ENCODE assay signal across 18 cellular contexts in genomic region chr20:40578961-40579360, GRCh38.
A peak's percentile ranks its signal among the peaks of the same experiment; 100 is the strongest.
DNase-seq lines count a peak whose midpoint lies in the region.
"Had no signal": no experiment of that assay in that cellular context is flagged by ENCODE, and none has a peak within 500 bp of the region (broad histone marks: within the 10 kb centered on the region; RNA-seq: fewer than 3 reads in every experiment).

No MANE protein-coding gene starts in this region.

- peak; percentile 80 for DNase-seq in DMS 273 (lab: John Stamatoyannopoulos, UW; ENCODE audit: unreplicated experiment)
- DNase-seq in M059J (ENCODE audit: low read depth): peak; percentile 26
- peak; percentile 2 for DNase-seq in NCI-H2171 (lab: John Stamatoyannopoulos, UW)
- peak; percentile 57 for DNase-seq in RPMI7951 (ENCODE audit: low read depth)
- no peak for DNase-seq in activated T-cell treated with anti-CD3 and anti-CD28 coated beads, Interleukin-2, amount 50 U/mL, for 48 hours
- no peak for DNase-seq in effector memory CD4-positive, alpha-beta T cell
- no peak for DNase-seq in SHP77 (lab: John Stamatoyannopoulos, UW)
- no peak for DNase-seq in NCI-H2107 (lab: John Stamatoyannopoulos, UW)
- DNase-seq: 8988T; CD4-positive, alpha-beta memory T cell; DMS53; DND-41; EL; GOT3; H7; HFFc6 had no signal

- H3K9me3 ChIP-seq in effector memory CD4-positive, alpha-beta T cell (ENCODE audit: control insufficient read depth, low read length): no peaks in the 10 kb centered on the region
- H3K9me3 ChIP-seq: BLaER1 had no signal

- H3K27me3 ChIP-seq in effector memory CD4-positive, alpha-beta T cell (replicated peaks; ENCODE audit: control insufficient read depth, insufficient read depth, low read length, poor library complexity, severe bottlenecking): no peaks in the 10 kb centered on the region
- H3K27me3 ChIP-seq: BLaER1 had no signal

- no peak overlapping the region for H3K4me3 ChIP-seq in effector memory CD4-positive, alpha-beta T cell (ENCODE audit: insufficient read depth, low read depth, low read length, poor library complexity, severe bottlenecking)
- H3K4me3 ChIP-seq: BLaER1, GM12878 had no signal

- H3K36me3 ChIP-seq in effector memory CD4-positive, alpha-beta T cell (ENCODE audit: control insufficient read depth, insufficient read depth, low read length): no peaks in the 10 kb centered on the region
- H3K36me3 ChIP-seq: BLaER1 had no signal

- no peak overlapping the region for H3K27ac ChIP-seq in effector memory CD4-positive, alpha-beta T cell (ENCODE audit: insufficient read depth, low read length, poor library complexity, severe bottlenecking)
- H3K27ac ChIP-seq: BLaER1 had no signal

- H3K4me1 ChIP-seq in effector memory CD4-positive, alpha-beta T cell (ENCODE audit: control insufficient read depth, insufficient read depth, low read length, poor library complexity, severe bottlenecking): no peaks in the 10 kb centered on the region
- H3K4me1 ChIP-seq: BLaER1 had no signal

Comparison
In these comparisons a context has a peak if more than half of its experiments do, and no peak if none do; other contexts are left out.
1. DNase-seq: peak in DMS 273 (single experiment), M059J (single experiment), NCI-H2171 (single experiment) and RPMI7951 (single experiment); none in activated T-cell treated with anti-CD3 and anti-CD28 coated beads, Interleukin-2, amount 50 U/mL, for 48 hours (0 of 2), effector memory CD4-positive, alpha-beta T cell (0 of 3), SHP77 (0 of 2) and NCI-H2107 (single experiment).